Comparison of ENCODE assay signal across 1 cellular context in genomic region chr22:23069502-23070357, GRCh38.
TF ChIP-seq lines count a peak whose summit lies in the region.

No MANE protein-coding gene starts in this region.

TF ChIP-seq in HepG2, 621 proteins besides CTCF, POLR2A, EP300 and RAD21 (continued from another document):
- no peak for TF ChIP-seq ZNF503 (CRISPR knock-in tag; IDR thresholded peaks at IDR 0.05)
- TF ChIP-seq ZNF589 (CRISPR knock-in tag; conservative IDR thresholded peaks at IDR 0.05) = no peak
- peak; percentile 44; the same call in 1 of the 2 replicates for TF ChIP-seq TAF1 (CRISPR knock-in tag; IDR thresholded peaks at IDR 0.05)
- no peak for TF ChIP-seq ZNF563 (CRISPR knock-in tag; IDR thresholded peaks at IDR 0.05)
- no peak for TF ChIP-seq ZNF160 (CRISPR knock-in tag; IDR thresholded peaks at IDR 0.05)
- 0 out of 2 replicates have a peak, but pooled peaks have one; percentile 39 for TF ChIP-seq PRMT3 (CRISPR knock-in tag; IDR thresholded peaks at IDR 0.05; ENCODE audit: borderline replicate concordance, low read depth)
- no peak for TF ChIP-seq ZNF879 (CRISPR knock-in tag; IDR thresholded peaks at IDR 0.05)
- TF ChIP-seq CSRNP1 (CRISPR knock-in tag; IDR thresholded peaks at IDR 0.05) = 0 out of 2 replicates have a peak, but pooled peaks have one; percentile 45
- no peak for TF ChIP-seq MYNN (CRISPR knock-in tag; IDR thresholded peaks at IDR 0.05; ENCODE audit: low read depth)
- peak; percentile 81 for TF ChIP-seq ZFY (CRISPR knock-in tag; IDR thresholded peaks at IDR 0.05)
- TF ChIP-seq ZNF609 (CRISPR knock-in tag; IDR thresholded peaks at IDR 0.05; ENCODE audit: borderline replicate concordance) = 0 out of 2 replicates have a peak, but pooled peaks have one; percentile 18
- no peak for TF ChIP-seq SMAD1 (CRISPR knock-in tag; IDR thresholded peaks at IDR 0.05; ENCODE audit: borderline replicate concordance, low read depth)
- peak; percentile 56; the same call in 1 of the 2 replicates for TF ChIP-seq RFX1 (IDR thresholded peaks at IDR 0.05)
- TF ChIP-seq LCORL (IDR thresholded peaks at IDR 0.05) = no peak
- 0 out of 2 replicates have a peak, but pooled peaks have one; percentile 25 for TF ChIP-seq LCORL (CRISPR knock-in tag; IDR thresholded peaks at IDR 0.05)
- 0 out of 2 replicates have a peak, but pooled peaks have one; percentile 34 for TF ChIP-seq THAP7 (CRISPR knock-in tag; IDR thresholded peaks at IDR 0.05)
- TF ChIP-seq TBX3 (IDR thresholded peaks at IDR 0.05; ENCODE audit: borderline replicate concordance) = peak; percentile 44; the same call in 1 of the 2 replicates
TF ChIP-seq in HepG2: peak in this region for 74.
